In genomic region chr3:101693540-101693939, GRCh38 we compare ENCODE assay signal across 7 cellular contexts. TPM values are rescaled to one million over a fixed set of nuclear protein-coding genes. Genes with fewer than 3 reads are reported as not detected.
DNase-seq lines count a peak whose midpoint lies in the region; ATAC-seq, FAIRE-seq and TF ChIP-seq lines count a peak whose summit lies in the region.
"Not testable (repeated sequence)": the region's sequence is repeated elsewhere in the genome, so short reads cannot be mapped to it uniquely, and the experiment has no call there.

No MANE protein-coding gene starts in this region.

- not testable (repeated sequence) for H3K27ac ChIP-seq in RWPE2 (ENCODE audit: poor library complexity, severe bottlenecking); astrocyte (ENCODE audit: low read depth, low read length)

- not testable (repeated sequence) for H3K9ac ChIP-seq in astrocyte (ENCODE audit: low read length)

- ATAC-seq in GM21576 (IDR thresholded peaks at IDR 0.05; ENCODE audit: unreplicated experiment), result peak; percentile 70
- ATAC-seq in HG03378 (IDR thresholded peaks at IDR 0.05; ENCODE audit: unreplicated experiment), result peak; percentile 82
- ATAC-seq in RWPE2 (ENCODE audit: low read depth), result peak; percentile 78; the same call in 2 of the 3 replicates
- ATAC-seq in naive thymus-derived CD8-positive, alpha-beta T cell, result peak; percentile 86 to 91

- H3K9me3 ChIP-seq in RWPE2 (ENCODE audit: severe bottlenecking); astrocyte (ENCODE audit: insufficient read depth, low read depth, low read length): not testable (repeated sequence)

- POLR2A ChIA-PET in naive thymus-derived CD8-positive, alpha-beta T cell (lab: Charles Lee), result not testable (repeated sequence)

- TF ChIP-seq CTCF in GM10266 (IDR thresholded peaks at IDR 0.05; ENCODE audit: control insufficient read depth, insufficient read depth, low read depth, missing control alignments) (peak; percentile 49), RWPE2 (IDR thresholded peaks at IDR 0.05; ENCODE audit: poor library complexity, severe bottlenecking) (peak; percentile 60), astrocyte (IDR thresholded peaks at IDR 0.05; ENCODE audit: insufficient read depth, low read depth, low read length) (peak; percentile 30)

- H3K9me3 Mint-ChIP-seq in astrocyte (ENCODE audit: unreplicated experiment); naive thymus-derived CD8-positive, alpha-beta T cell: not testable (repeated sequence)

- not testable (repeated sequence) for FAIRE-seq in astrocyte (lab: Jason Lieb, UNC)

- H3K4me2 ChIP-seq in astrocyte (ENCODE audit: low read length), result not testable (repeated sequence)

- not testable (repeated sequence) for H2AFZ ChIP-seq in astrocyte (ENCODE audit: low read depth, low read length)

- not testable (repeated sequence) for H3K79me2 ChIP-seq in astrocyte (ENCODE audit: insufficient read depth, low read length)

- H4K20me1 ChIP-seq in astrocyte (ENCODE audit: insufficient read depth, low read length), result not testable (repeated sequence)

- not testable (repeated sequence) for H3K4me1 ChIP-seq in RWPE2 (ENCODE audit: insufficient read depth, poor library complexity, severe bottlenecking); astrocyte (ENCODE audit: insufficient read depth, low read length)

- not testable (repeated sequence) for H3K4me3 ChIP-seq in RWPE2 (ENCODE audit: severe bottlenecking); astrocyte (ENCODE audit: insufficient read depth, low read depth, low read length)

- not testable (repeated sequence) for H3K36me3 Mint-ChIP-seq in astrocyte (ENCODE audit: low read depth, unreplicated experiment); naive thymus-derived CD8-positive, alpha-beta T cell

- H3K27ac Mint-ChIP-seq in astrocyte (ENCODE audit: unreplicated experiment), result not testable (repeated sequence)
- peak overlapping the region in 1 of 10 donors; percentile 10 for H3K27ac Mint-ChIP-seq in naive thymus-derived CD8-positive, alpha-beta T cell

- H3K27me3 ChIP-seq in RWPE2 (ENCODE audit: insufficient read depth, poor library complexity, severe bottlenecking); astrocyte (ENCODE audit: insufficient read depth, low read length): not testable (repeated sequence)

- not testable (repeated sequence) for H3K36me3 ChIP-seq in RWPE2 (ENCODE audit: low read depth); astrocyte (ENCODE audit: insufficient read depth, low read length)

- not testable (repeated sequence) for H3K4me3 Mint-ChIP-seq in astrocyte (ENCODE audit: unreplicated experiment); naive thymus-derived CD8-positive, alpha-beta T cell

- H3K4me1 Mint-ChIP-seq in astrocyte (ENCODE audit: low read depth, unreplicated experiment), result not testable (repeated sequence)
- H3K4me1 Mint-ChIP-seq in naive thymus-derived CD8-positive, alpha-beta T cell, result peaks cover 6 to 24% (median 17%) of the 10 kb centered on the region in 4 donors

- H3K27me3 Mint-ChIP-seq in astrocyte (ENCODE audit: low read depth, unreplicated experiment); naive thymus-derived CD8-positive, alpha-beta T cell: not testable (repeated sequence)

- not testable (repeated sequence) for DNase-seq in GM10266 (ENCODE audit: extremely low spot score); RWPE2 (ENCODE audit: low spot score)
- peak; percentile 27 for DNase-seq in astrocyte (ENCODE audit: low read depth)
- peak; percentile 16 for DNase-seq in globus pallidus (ENCODE audit: low spot score)
- peak in 5 of 10 donors; percentile 22 to 65 (median 30) for DNase-seq in naive thymus-derived CD8-positive, alpha-beta T cell

RNA-seq across cellular contexts. Expression of gene RPL24, which starts 7.0 kb away (rescaled TPM):
- total RNA-seq in astrocyte, result 939 and 1,022 TPM in 2 replicates
- 1,000 to 10,000 TPM; 1,519 to 1,530 TPM for total RNA-seq in naive thymus-derived CD8-positive, alpha-beta T cell
- polyA plus RNA-seq in naive thymus-derived CD8-positive, alpha-beta T cell, result 1,000 to 10,000 TPM; 1,202 to 1,552 (median 1,441) TPM

RNA-seq across cellular contexts. Expression of gene ZBTB11, which starts 16.6 kb away (rescaled TPM):
- total RNA-seq in astrocyte, result 19.4 and 20.9 TPM in 2 replicates
- total RNA-seq in naive thymus-derived CD8-positive, alpha-beta T cell, result 10 to 100 TPM; 52.7 to 53.1 TPM
- 10 to 100 TPM in 1 of 3 donors, 1 to 10 TPM in 2; 8.6 to 10.9 (median 9.5) TPM for polyA plus RNA-seq in naive thymus-derived CD8-positive, alpha-beta T cell

RNA-seq across cellular contexts. Expression of gene CEP97, which starts 30.9 kb away (rescaled TPM):
- total RNA-seq in astrocyte, result 10.1 and 11.5 TPM in 2 replicates
- total RNA-seq in naive thymus-derived CD8-positive, alpha-beta T cell, result 10 to 100 TPM in 1 of 2 experiments, 1 to 10 TPM in 1; 8.4 to 10.5 TPM
- 1 to 10 TPM; 1.8 to 5.3 (median 3.5) TPM for polyA plus RNA-seq in naive thymus-derived CD8-positive, alpha-beta T cell
